1 cellular context compared by ENCODE assay signal in the genomic region with DNA sequence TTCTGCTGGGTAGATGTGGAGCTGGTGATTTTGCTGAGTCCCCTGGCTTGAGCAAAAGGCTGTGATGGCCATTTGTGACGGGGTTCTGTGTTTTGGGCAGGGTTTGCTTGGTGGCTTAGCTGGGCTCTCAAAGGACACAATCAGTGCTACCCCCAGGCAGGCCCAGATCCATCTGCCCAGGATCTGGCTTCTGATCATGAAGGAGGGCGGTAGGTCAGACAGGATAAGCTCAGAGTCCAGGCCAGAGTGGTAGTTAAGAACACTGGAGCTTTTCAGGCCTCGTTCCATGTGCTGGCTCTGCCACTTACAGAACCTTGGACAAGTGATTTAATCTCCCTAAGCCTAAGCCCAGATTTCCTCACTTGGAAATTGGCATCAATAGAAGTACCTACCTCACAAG.
TF ChIP-seq lines count a peak whose summit lies in the region.

No MANE protein-coding gene starts in this region.

TF ChIP-seq in endothelial cell of umbilical vein, 7 proteins besides CTCF, POLR2A, EP300 and RAD21 (continued from another document):
- TF ChIP-seq, protein P1, sequence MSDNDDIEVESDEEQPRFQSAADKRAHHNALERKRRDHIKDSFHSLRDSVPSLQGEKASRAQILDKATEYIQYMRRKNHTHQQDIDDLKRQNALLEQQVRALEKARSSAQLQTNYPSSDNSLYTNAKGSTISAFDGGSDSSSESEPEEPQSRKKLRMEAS (IDR thresholded peaks at IDR 0.05; ENCODE audit: insufficient read depth, insufficient read length): no peak
- TF ChIP-seq JUN (IDR thresholded peaks at IDR 0.05; ENCODE audit: borderline replicate concordance, insufficient read depth, insufficient read length, low read depth) (no peak), EZH2 (IDR thresholded peaks at IDR 0.05; ENCODE audit: borderline replicate concordance, low read depth, low read length, severe bottlenecking) (no peak), FOS (IDR thresholded peaks at IDR 0.05; ENCODE audit: borderline replicate concordance, insufficient read depth, low read length) (no peak)
